Comparison of ENCODE assay signal across 12 cellular contexts in the genomic region with DNA sequence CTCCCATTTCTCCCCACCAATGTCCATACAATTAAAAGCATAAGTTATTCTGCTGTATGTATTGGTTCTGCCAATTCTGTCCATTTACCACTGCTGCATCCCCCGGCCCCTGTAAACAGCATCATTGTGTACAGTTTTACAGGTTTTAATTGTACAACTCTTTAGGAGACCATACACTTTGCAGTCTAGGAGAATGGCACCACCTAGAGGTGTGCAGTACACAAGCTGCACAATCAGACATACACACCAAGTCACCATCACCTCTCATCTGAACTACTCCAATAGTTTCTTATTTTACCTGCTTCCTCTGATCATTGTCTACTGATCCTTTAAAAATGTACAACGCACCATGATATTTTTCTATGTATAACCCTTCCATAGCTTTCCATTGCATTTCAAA.
A peak's percentile ranks its signal among the peaks of the same experiment; 100 is the strongest.
DNase-seq lines count a peak whose midpoint lies in the region; ATAC-seq and TF ChIP-seq lines count a peak whose summit lies in the region.
"Had no signal": no experiment of that assay in that cellular context is flagged by ENCODE, and none has a peak within 500 bp of the region (broad histone marks: within the 10 kb centered on the region; RNA-seq: fewer than 3 reads in every experiment).

No MANE protein-coding gene starts in this region.

- no peak for TF ChIP-seq EP300 in SK-N-SH (IDR thresholded peaks at IDR 0.05; ENCODE audit: borderline replicate concordance in 1 of 2, low read depth in 1 of 2, low read length in 1 of 2)

- peak; percentile 67 for TF ChIP-seq RAD21 in SK-N-SH (IDR thresholded peaks at IDR 0.05; ENCODE audit: low read length)

- in situ Hi-C loops in KBM-7 (cut with MboI; ENCODE audit: low pct_unique_long_range_greater_than_20kb, low sequenced_read_pairs): no loop called here

- no peak overlapping the region for H3K27ac Mint-ChIP-seq in T-helper 2 cell treated with Interferon-gamma antibody and Interleukin-4, amounts not matched to agents 5 μg/mL and 100 μg/mL, for 36 hours
- no peak overlapping the region for H3K27ac Mint-ChIP-seq in activated CD4-positive, alpha-beta memory T cell treated with anti-CD3 and anti-CD28 coated beads, Interleukin-2, amount 10 ng/mL, durations not matched to agents 7 days and 5 days
- H3K27ac Mint-ChIP-seq: IgD-negative memory B cell had no signal

- H3K27ac ChIP-seq in SK-N-SH (ENCODE audit: low read depth in 2 of 2, low read length in 1 of 2) (no peak overlapping the region), ascending aorta (no peak overlapping the region)
- H3K27ac ChIP-seq: SJSA1 had no signal

- H3K9ac ChIP-seq in SK-N-SH: no peak overlapping the region

- no peaks in the 10 kb centered on the region for H3K9me3 Mint-ChIP-seq in T-helper 2 cell treated with Interferon-gamma antibody and Interleukin-4, amounts not matched to agents 5 μg/mL and 100 μg/mL, for 36 hours
- H3K9me3 Mint-ChIP-seq in activated CD4-positive, alpha-beta memory T cell treated with anti-CD3 and anti-CD28 coated beads, Interleukin-2, amount 10 ng/mL, durations not matched to agents 7 days and 5 days: no peaks in the 10 kb centered on the region

- POLR2A ChIA-PET in SK-N-SH (lab: Yijun Ruan, JAX): no interaction called here
- POLR2A ChIA-PET in activated CD4-positive, alpha-beta memory T cell treated with anti-CD3 and anti-CD28 coated beads, Interleukin-2, amount 10 ng/mL, durations not matched to agents 7 days and 5 days (lab: Charles Lee): no interaction called here

- H3K9me3 ChIP-seq in SK-N-SH (no peaks in the 10 kb centered on the region), ascending aorta (no peaks in the 10 kb centered on the region)
- H3K9me3 ChIP-seq: SJSA1 had no signal

- H3K36me3 ChIP-seq in SK-N-SH (replicated peaks in 1 of 2; ENCODE audit: control insufficient read depth in 1 of 2, insufficient read depth in 2 of 2, low read length in 1 of 2) (no peaks in the 10 kb centered on the region), ascending aorta (no peaks in the 10 kb centered on the region)
- H3K36me3 ChIP-seq: SJSA1 had no signal

- peak; percentile 29 for ATAC-seq in left colon

- H2AFZ ChIP-seq in SK-N-SH (ENCODE audit: low read depth): no peak overlapping the region

- no peaks in the 10 kb centered on the region for H3K9me2 ChIP-seq in SK-N-SH

- H3K4me2 ChIP-seq in SK-N-SH: no peak overlapping the region

- H3K4me3 ChIP-seq in SK-N-SH (ENCODE audit: low read depth in 2 of 2, low read length in 1 of 2) (no peak overlapping the region), ascending aorta (no peak overlapping the region)
- H3K4me3 ChIP-seq: SJSA1 had no signal

- peak; percentile 9 for DNase-seq in DMS153 treated with DMSO at 0.1 percent for 48 hours (lab: John Stamatoyannopoulos, UW; ENCODE audit: unreplicated experiment)
- peak; percentile 4 for DNase-seq in KBM-7
- DNase-seq in SK-N-SH: no peak
- no peak for DNase-seq in left colon
- no peak for DNase-seq in T-helper 2 cell treated with Interferon-gamma antibody and Interleukin-4, amounts not matched to agents 5 μg/mL and 100 μg/mL, for 36 hours (ENCODE audit: low spot score)
- no peak for DNase-seq in activated CD4-positive, alpha-beta memory T cell treated with anti-CD3 and anti-CD28 coated beads, Interleukin-2, amount 10 ng/mL, durations not matched to agents 7 days and 5 days
- no peak for DNase-seq in GF-D8 (lab: John Stamatoyannopoulos, UW)
- no peak for DNase-seq in ascending aorta (ENCODE audit: low spot score in 2 of 2)
- DNase-seq: activated CD8-positive, alpha-beta memory T cell treated with anti-CD3 and anti-CD28 coated beads for 24 hours; substantia nigra had no signal

- H3K36me3 Mint-ChIP-seq in T-helper 2 cell treated with Interferon-gamma antibody and Interleukin-4, amounts not matched to agents 5 μg/mL and 100 μg/mL, for 36 hours (ENCODE audit: low read depth): no peaks in the 10 kb centered on the region
- no peaks in the 10 kb centered on the region for H3K36me3 Mint-ChIP-seq in activated CD4-positive, alpha-beta memory T cell treated with anti-CD3 and anti-CD28 coated beads, Interleukin-2, amount 10 ng/mL, durations not matched to agents 7 days and 5 days (ENCODE audit: low read depth)
- H3K36me3 Mint-ChIP-seq: IgD-negative memory B cell had no signal

- H4K20me1 ChIP-seq in SK-N-SH (ENCODE audit: insufficient read depth): no peaks in the 10 kb centered on the region

- TF ChIP-seq CTCF in SK-N-SH (IDR thresholded peaks at IDR 0.05) (peak; percentile 53), ascending aorta (IDR thresholded peaks at IDR 0.05) (no peak)

- WGBS in SK-N-SH (ENCODE audit: low lambda C conversion rate): 71% methylated on average over 2 of the region's 2 CpGs

- H3K4me1 Mint-ChIP-seq in T-helper 2 cell treated with Interferon-gamma antibody and Interleukin-4, amounts not matched to agents 5 μg/mL and 100 μg/mL, for 36 hours (ENCODE audit: low read depth): no peaks in the 10 kb centered on the region
- H3K4me1 Mint-ChIP-seq in activated CD4-positive, alpha-beta memory T cell treated with anti-CD3 and anti-CD28 coated beads, Interleukin-2, amount 10 ng/mL, durations not matched to agents 7 days and 5 days: no peaks in the 10 kb centered on the region
- H3K4me1 Mint-ChIP-seq: IgD-negative memory B cell had no signal

- H3K4me3 Mint-ChIP-seq in T-helper 2 cell treated with Interferon-gamma antibody and Interleukin-4, amounts not matched to agents 5 μg/mL and 100 μg/mL, for 36 hours: no peak overlapping the region
- no peak overlapping the region for H3K4me3 Mint-ChIP-seq in activated CD4-positive, alpha-beta memory T cell treated with anti-CD3 and anti-CD28 coated beads, Interleukin-2, amount 10 ng/mL, durations not matched to agents 7 days and 5 days
- H3K4me3 Mint-ChIP-seq: IgD-negative memory B cell had no signal

- no peaks in the 10 kb centered on the region for H3K27me3 Mint-ChIP-seq in T-helper 2 cell treated with Interferon-gamma antibody and Interleukin-4, amounts not matched to agents 5 μg/mL and 100 μg/mL, for 36 hours (ENCODE audit: low read depth)
- no peaks in the 10 kb centered on the region for H3K27me3 Mint-ChIP-seq in activated CD4-positive, alpha-beta memory T cell treated with anti-CD3 and anti-CD28 coated beads, Interleukin-2, amount 10 ng/mL, durations not matched to agents 7 days and 5 days
- H3K27me3 Mint-ChIP-seq: IgD-negative memory B cell had no signal

- CTCF ChIA-PET in SK-N-SH (lab: Yijun Ruan, JAX): interaction anchor here (0.6 to 1.7 kb wide), 9 partner anchors 13 to 338 kb away, joined by 3 to 7 read pairs (median 3); no protein-coding TSS in a partner anchor
- CTCF ChIA-PET in activated CD4-positive, alpha-beta memory T cell treated with anti-CD3 and anti-CD28 coated beads, Interleukin-2, amount 10 ng/mL, durations not matched to agents 7 days and 5 days (lab: Charles Lee): interaction anchor here (0.6 kb wide), 1 partner anchor 375 kb away, joined by 3 read pairs; no protein-coding TSS in a partner anchor

- peaks cover 0 to 2% of the 10 kb centered on the region in 2 experiments; a peak in 1 of 4 replicates for H3K4me1 ChIP-seq in SK-N-SH (ENCODE audit: control insufficient read depth in 1 of 2, insufficient read depth in 2 of 2, low read depth in 1 of 2, low read length in 1 of 2)
- H3K4me1 ChIP-seq in ascending aorta: no peaks in the 10 kb centered on the region
- H3K4me1 ChIP-seq: SJSA1 had no signal

- H3K27me3 ChIP-seq in SK-N-SH (ENCODE audit: insufficient read depth) (no peaks in the 10 kb centered on the region), ascending aorta (no peaks in the 10 kb centered on the region)
- H3K27me3 ChIP-seq: SJSA1 had no signal

- intact Hi-C loops in left colon (cut with DNase I, micrococcal nuclease) (no loop called here), ascending aorta (cut with DNase I) (no loop called here)

- no peaks in the 10 kb centered on the region for H3F3A ChIP-seq in SK-N-SH (replicated peaks; ENCODE audit: insufficient read depth)

- H3K79me2 ChIP-seq in SK-N-SH (ENCODE audit: insufficient read depth): no peaks in the 10 kb centered on the region

TF ChIP-seq in SK-N-SH, 30 proteins besides CTCF, POLR2A, EP300 and RAD21:
- TF ChIP-seq SMC3 (IDR thresholded peaks at IDR 0.05; ENCODE audit: low read depth, low read length) (peak; percentile 43), NRF1 (IDR thresholded peaks at IDR 0.05; ENCODE audit: low read depth, low read length) (no peak)
TF ChIP-seq in SK-N-SH: peak in this region for 1.

Comparison
In these comparisons a context has a peak if more than half of its experiments do, and no peak if none do; other contexts are left out.
1. DNase-seq: peak in DMS153 treated with DMSO at 0.1 percent for 48 hours (single experiment) and KBM-7 (single experiment); none in SK-N-SH (single experiment), left colon (0 of 2), T-helper 2 cell treated with Interferon-gamma antibody and Interleukin-4, amounts not matched to agents 5 μg/mL and 100 μg/mL, for 36 hours (single experiment), activated CD4-positive, alpha-beta memory T cell treated with anti-CD3 and anti-CD28 coated beads, Interleukin-2, amount 10 ng/mL, durations not matched to agents 7 days and 5 days (single experiment), GF-D8 (single experiment) and ascending aorta (0 of 2).